21 cellular contexts compared by ENCODE assay signal in genomic region chr22:26891431-26891830, GRCh38.
"Had no signal": no experiment of that assay in that cellular context is flagged by ENCODE, and none has a peak within 500 bp of the region (broad histone marks: within the 10 kb centered on the region; RNA-seq: fewer than 3 reads in every experiment).

No MANE protein-coding gene starts in this region.

- H3K9me3 ChIP-seq: pancreas, transverse colon had no signal

- H3K4me1 Mint-ChIP-seq: activated naive CD4-positive, alpha-beta T cell treated with anti-CD3 and anti-CD28 coated beads, Interleukin-2, amount 10 ng/mL, durations not matched to agents 7 days and 5 days; central memory CD8-positive, alpha-beta T cell; T-helper 17 cell had no signal

- H3K9me3 Mint-ChIP-seq: activated CD4-positive, alpha-beta memory T cell treated with anti-CD3 and anti-CD28 coated beads for 36 hours; activated naive CD4-positive, alpha-beta T cell treated with anti-CD3 and anti-CD28 coated beads, Interleukin-2, amount 10 ng/mL, durations not matched to agents 7 days and 5 days; central memory CD8-positive, alpha-beta T cell; mesothelial cell of epicardium; neural crest cell; stimulated activated naive B cell treated with anti-CD40 and anti-IgM and Interleukin-4, amounts not matched to agents 10 μg/mL and 1 μg/mL and 100 μg/mL, for 72 hours had no signal

- H3K27me3 ChIP-seq: brain microvascular endothelial cell, pancreas, transverse colon had no signal

- H3K36me3 ChIP-seq: brain microvascular endothelial cell, pancreas, transverse colon, WERI-Rb-1 had no signal

- H3K36me3 Mint-ChIP-seq: activated CD4-positive, alpha-beta memory T cell treated with anti-CD3 and anti-CD28 coated beads for 36 hours; activated CD8-positive, alpha-beta memory T cell treated with anti-CD3 and anti-CD28 coated beads, Interleukin-2, amount 10 ng/mL, durations not matched to agents 7 days and 5 days; activated naive CD4-positive, alpha-beta T cell treated with anti-CD3 and anti-CD28 coated beads, Interleukin-2, amount 10 ng/mL, durations not matched to agents 7 days and 5 days; mesothelial cell of epicardium had no signal

- H3K27ac ChIP-seq: brain microvascular endothelial cell, foreskin keratinocyte, pancreas, transverse colon, WERI-Rb-1 had no signal

- DNase-seq: activated CD4-positive, alpha-beta memory T cell treated with anti-CD3 and anti-CD28 coated beads for 36 hours; activated CD4-positive, alpha-beta T cell treated with anti-CD3 and anti-CD28 coated beads for 36 hours; activated CD8-positive, alpha-beta memory T cell treated with anti-CD3 and anti-CD28 coated beads, Interleukin-2, amount 10 ng/mL, durations not matched to agents 7 days and 5 days; activated naive CD4-positive, alpha-beta T cell treated with anti-CD3 and anti-CD28 coated beads, Interleukin-2, amount 10 ng/mL, durations not matched to agents 7 days and 5 days; activated T-cell treated with anti-CD3 and anti-CD28 coated beads, Interleukin-2, amount 50 U/mL, for 1 hour; brain microvascular endothelial cell; effector memory CD4-positive, alpha-beta T cell; foreskin keratinocyte; kidney glomerular epithelial cell; retina; stimulated activated CD4-positive, alpha-beta T cell treated with anti-CD3 and anti-CD28 coated beads, Interleukin-15, amount 100 ng/mL, for 24 hours; stimulated activated CD4-positive, alpha-beta T cell treated with anti-CD3 and anti-CD28 coated beads, Interleukin-4, amount 100 ng/mL, for 1 hour; stimulated activated naive B cell treated with anti-CD40 and anti-IgM and Interleukin-4, amounts not matched to agents 10 μg/mL and 1 μg/mL and 100 μg/mL, for 72 hours; T-helper 17 cell; transverse colon had no signal

- H3K4me3 Mint-ChIP-seq: activated CD4-positive, alpha-beta memory T cell treated with anti-CD3 and anti-CD28 coated beads for 36 hours; activated CD4-positive, alpha-beta T cell treated with anti-CD3 and anti-CD28 coated beads for 36 hours; activated CD8-positive, alpha-beta memory T cell treated with anti-CD3 and anti-CD28 coated beads, Interleukin-2, amount 10 ng/mL, durations not matched to agents 7 days and 5 days; activated naive CD4-positive, alpha-beta T cell treated with anti-CD3 and anti-CD28 coated beads, Interleukin-2, amount 10 ng/mL, durations not matched to agents 7 days and 5 days; central memory CD8-positive, alpha-beta T cell; mesothelial cell of epicardium; neural crest cell; stimulated activated naive B cell treated with anti-CD40 and anti-IgM and Interleukin-4, amounts not matched to agents 10 μg/mL and 1 μg/mL and 100 μg/mL, for 72 hours; T-helper 17 cell had no signal

- H3K27ac Mint-ChIP-seq: activated CD4-positive, alpha-beta memory T cell treated with anti-CD3 and anti-CD28 coated beads for 36 hours; activated CD4-positive, alpha-beta T cell treated with anti-CD3 and anti-CD28 coated beads for 36 hours; activated CD8-positive, alpha-beta memory T cell treated with anti-CD3 and anti-CD28 coated beads, Interleukin-2, amount 10 ng/mL, durations not matched to agents 7 days and 5 days; activated naive CD4-positive, alpha-beta T cell treated with anti-CD3 and anti-CD28 coated beads, Interleukin-2, amount 10 ng/mL, durations not matched to agents 7 days and 5 days; mesothelial cell of epicardium; stimulated activated naive B cell treated with anti-CD40 and anti-IgM and Interleukin-4, amounts not matched to agents 10 μg/mL and 1 μg/mL and 100 μg/mL, for 72 hours; T-helper 17 cell had no signal

- ATAC-seq: activated CD4-positive, alpha-beta T cell treated with anti-CD3 and anti-CD28 coated beads for 36 hours; activated CD8-positive, alpha-beta memory T cell treated with anti-CD3 and anti-CD28 coated beads, Interleukin-2, amount 10 ng/mL, durations not matched to agents 7 days and 5 days; foreskin keratinocyte; pancreas; stimulated activated naive B cell treated with anti-CD40 and anti-IgM and Interleukin-4, amounts not matched to agents 10 μg/mL and 1 μg/mL and 100 μg/mL, for 72 hours; T-helper 17 cell had no signal

- H3K4me3 ChIP-seq: pancreas, skin epidermis, transverse colon had no signal
